Comparison of ENCODE assay signal across 1 cellular context in the genomic region with DNA sequence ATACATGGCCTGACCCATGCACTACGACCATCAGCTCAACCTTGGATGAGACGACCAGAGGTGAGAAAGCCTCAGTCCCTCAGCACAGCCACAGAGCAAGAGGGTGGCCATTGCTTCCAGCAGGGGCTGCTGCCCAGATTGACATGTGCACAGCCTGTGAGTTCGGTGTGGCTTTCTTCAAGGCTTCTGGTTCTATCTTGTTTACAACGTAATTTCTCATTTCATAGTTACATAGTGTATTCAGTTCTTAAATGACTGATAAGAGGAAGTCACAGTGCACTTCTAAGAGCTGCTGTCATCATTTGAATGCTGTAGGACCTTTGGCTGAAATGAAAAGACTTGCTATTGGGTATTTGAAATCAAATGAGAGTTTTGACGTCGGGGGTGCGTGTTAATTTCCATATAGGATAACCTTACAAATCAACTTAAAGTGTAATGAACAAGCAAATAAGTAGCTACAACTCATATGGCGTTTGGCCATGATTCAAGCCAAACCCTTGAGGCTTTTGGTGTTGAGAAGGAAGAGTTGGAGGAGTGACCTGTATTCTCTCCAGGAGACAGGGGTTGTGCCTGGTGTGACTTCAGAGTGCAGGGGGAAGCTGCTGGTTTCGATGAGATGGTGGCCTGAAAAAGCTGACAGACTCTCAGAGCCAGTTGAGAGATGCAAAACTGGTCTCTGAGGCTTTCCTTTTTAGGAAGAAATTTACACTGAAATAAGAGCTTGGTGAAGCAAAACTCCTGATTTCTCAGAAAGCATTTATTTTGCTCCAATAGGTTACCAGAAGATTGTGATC.
TF ChIP-seq lines count a peak whose summit lies in the region.

No MANE protein-coding gene starts in this region.

TF ChIP-seq in HepG2, 621 proteins besides CTCF, POLR2A, EP300 and RAD21:
- TF ChIP-seq, protein P1, sequence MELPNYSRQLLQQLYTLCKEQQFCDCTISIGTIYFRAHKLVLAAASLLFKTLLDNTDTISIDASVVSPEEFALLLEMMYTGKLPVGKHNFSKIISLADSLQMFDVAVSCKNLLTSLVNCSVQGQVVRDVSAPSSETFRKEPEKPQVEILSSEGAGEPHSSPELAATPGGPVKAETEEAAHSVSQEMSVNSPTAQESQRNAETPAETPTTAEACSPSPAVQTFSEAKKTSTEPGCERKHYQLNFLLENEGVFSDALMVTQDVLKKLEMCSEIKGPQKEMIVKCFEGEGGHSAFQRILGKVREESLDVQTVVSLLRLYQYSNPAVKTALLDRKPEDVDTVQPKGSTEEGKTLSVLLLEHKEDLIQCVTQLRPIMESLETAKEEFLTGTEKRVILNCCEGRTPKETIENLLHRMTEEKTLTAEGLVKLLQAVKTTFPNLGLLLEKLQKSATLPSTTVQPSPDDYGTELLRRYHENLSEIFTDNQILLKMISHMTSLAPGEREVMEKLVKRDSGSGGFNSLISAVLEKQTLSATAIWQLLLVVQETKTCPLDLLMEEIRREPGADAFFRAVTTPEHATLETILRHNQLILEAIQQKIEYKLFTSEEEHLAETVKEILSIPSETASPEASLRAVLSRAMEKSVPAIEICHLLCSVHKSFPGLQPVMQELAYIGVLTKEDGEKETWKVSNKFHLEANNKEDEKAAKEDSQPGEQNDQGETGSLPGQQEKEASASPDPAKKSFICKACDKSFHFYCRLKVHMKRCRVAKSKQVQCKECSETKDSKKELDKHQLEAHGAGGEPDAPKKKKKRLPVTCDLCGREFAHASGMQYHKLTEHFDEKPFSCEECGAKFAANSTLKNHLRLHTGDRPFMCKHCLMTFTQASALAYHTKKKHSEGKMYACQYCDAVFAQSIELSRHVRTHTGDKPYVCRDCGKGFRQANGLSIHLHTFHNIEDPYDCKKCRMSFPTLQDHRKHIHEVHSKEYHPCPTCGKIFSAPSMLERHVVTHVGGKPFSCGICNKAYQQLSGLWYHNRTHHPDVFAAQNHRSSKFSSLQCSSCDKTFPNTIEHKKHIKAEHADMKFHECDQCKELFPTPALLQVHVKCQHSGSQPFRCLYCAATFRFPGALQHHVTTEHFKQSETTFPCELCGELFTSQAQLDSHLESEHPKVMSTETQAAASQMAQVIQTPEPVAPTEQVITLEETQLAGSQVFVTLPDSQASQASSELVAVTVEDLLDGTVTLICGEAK (IDR thresholded peaks at IDR 0.05): no peak
- TF ChIP-seq, protein P1 (CRISPR knock-in tag; IDR thresholded peaks at IDR 0.05): no peak
- TF ChIP-seq HNRNPL (IDR thresholded peaks at IDR 0.05; ENCODE audit: low read depth, low read length) (no peak), ERF (CRISPR knock-in tag; IDR thresholded peaks at IDR 0.05) (no peak), ZC3H4 (CRISPR knock-in tag; IDR thresholded peaks at IDR 0.05; ENCODE audit: borderline replicate concordance) (no peak), ZNF260 (CRISPR knock-in tag; IDR thresholded peaks at IDR 0.05; ENCODE audit: borderline replicate concordance, low read depth) (no peak), ZIK1 (CRISPR knock-in tag; IDR thresholded peaks at IDR 0.05; ENCODE audit: borderline replicate concordance, low read depth) (no peak), ZNF878 (CRISPR knock-in tag; IDR thresholded peaks at IDR 0.05) (no peak), RBM39 (IDR thresholded peaks at IDR 0.05; ENCODE audit: low read depth, low read length, poor library complexity, severe bottlenecking) (no peak)
- TF ChIP-seq, protein P2, sequence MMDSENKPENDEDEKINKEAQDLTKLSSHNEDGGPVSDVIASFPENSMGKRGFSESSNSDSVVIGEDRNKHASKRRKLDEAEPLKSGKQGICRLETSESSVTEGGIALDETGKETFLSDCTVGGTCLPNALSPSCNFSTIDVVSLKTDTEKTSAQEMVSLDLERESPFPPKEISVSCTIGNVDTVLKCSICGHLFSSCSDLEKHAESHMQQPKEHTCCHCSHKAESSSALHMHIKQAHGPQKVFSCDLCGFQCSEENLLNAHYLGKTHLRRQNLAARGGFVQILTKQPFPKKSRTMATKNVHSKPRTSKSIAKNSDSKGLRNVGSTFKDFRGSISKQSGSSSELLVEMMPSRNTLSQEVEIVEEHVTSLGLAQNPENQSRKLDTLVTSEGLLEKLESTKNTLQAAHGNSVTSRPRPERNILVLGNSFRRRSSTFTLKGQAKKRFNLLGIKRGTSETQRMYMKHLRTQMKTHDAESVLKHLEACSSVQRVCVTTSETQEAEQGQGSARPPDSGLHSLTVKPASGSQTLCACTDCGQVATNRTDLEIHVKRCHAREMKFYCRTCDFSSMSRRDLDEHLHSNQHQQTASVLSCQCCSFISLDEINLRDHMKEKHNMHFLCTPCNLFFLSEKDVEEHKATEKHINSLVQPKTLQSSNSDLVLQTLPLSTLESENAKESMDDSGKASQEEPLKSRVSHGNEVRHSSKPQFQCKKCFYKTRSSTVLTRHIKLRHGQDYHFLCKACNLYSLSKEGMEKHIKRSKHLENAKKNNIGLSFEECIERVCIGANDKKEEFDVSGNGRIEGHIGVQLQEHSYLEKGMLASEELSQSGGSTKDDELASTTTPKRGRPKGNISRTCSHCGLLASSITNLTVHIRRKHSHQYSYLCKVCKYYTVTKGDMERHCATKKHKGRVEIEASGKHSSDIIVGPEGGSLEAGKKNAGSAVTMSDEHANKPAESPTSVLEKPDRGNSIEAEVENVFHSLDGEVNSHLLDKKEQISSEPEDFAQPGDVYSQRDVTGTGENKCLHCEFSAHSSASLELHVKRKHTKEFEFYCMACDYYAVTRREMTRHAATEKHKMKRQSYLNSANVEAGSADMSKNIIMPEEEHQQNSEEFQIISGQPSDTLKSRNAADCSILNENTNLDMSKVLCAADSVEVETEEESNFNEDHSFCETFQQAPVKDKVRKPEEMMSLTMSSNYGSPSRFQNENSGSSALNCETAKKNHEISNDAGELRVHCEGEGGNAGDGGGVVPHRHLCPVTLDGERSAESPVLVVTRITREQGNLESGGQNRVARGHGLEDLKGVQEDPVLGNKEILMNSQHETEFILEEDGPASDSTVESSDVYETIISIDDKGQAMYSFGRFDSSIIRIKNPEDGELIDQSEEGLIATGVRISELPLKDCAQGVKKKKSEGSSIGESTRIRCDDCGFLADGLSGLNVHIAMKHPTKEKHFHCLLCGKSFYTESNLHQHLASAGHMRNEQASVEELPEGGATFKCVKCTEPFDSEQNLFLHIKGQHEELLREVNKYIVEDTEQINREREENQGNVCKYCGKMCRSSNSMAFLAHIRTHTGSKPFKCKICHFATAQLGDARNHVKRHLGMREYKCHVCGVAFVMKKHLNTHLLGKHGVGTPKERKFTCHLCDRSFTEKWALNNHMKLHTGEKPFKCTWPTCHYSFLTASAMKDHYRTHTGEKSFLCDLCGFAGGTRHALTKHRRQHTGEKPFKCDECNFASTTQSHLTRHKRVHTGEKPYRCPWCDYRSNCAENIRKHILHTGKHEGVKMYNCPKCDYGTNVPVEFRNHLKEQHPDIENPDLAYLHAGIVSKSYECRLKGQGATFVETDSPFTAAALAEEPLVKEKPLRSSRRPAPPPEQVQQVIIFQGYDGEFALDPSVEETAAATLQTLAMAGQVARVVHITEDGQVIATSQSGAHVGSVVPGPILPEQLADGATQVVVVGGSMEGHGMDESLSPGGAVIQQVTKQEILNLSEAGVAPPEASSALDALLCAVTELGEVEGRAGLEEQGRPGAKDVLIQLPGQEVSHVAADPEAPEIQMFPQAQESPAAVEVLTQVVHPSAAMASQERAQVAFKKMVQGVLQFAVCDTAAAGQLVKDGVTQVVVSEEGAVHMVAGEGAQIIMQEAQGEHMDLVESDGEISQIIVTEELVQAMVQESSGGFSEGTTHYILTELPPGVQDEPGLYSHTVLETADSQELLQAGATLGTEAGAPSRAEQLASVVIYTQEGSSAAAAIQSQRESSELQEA (CRISPR knock-in tag; IDR thresholded peaks at IDR 0.05; ENCODE audit: not compliant biosample characterization): no peak
- TF ChIP-seq, protein P3, sequence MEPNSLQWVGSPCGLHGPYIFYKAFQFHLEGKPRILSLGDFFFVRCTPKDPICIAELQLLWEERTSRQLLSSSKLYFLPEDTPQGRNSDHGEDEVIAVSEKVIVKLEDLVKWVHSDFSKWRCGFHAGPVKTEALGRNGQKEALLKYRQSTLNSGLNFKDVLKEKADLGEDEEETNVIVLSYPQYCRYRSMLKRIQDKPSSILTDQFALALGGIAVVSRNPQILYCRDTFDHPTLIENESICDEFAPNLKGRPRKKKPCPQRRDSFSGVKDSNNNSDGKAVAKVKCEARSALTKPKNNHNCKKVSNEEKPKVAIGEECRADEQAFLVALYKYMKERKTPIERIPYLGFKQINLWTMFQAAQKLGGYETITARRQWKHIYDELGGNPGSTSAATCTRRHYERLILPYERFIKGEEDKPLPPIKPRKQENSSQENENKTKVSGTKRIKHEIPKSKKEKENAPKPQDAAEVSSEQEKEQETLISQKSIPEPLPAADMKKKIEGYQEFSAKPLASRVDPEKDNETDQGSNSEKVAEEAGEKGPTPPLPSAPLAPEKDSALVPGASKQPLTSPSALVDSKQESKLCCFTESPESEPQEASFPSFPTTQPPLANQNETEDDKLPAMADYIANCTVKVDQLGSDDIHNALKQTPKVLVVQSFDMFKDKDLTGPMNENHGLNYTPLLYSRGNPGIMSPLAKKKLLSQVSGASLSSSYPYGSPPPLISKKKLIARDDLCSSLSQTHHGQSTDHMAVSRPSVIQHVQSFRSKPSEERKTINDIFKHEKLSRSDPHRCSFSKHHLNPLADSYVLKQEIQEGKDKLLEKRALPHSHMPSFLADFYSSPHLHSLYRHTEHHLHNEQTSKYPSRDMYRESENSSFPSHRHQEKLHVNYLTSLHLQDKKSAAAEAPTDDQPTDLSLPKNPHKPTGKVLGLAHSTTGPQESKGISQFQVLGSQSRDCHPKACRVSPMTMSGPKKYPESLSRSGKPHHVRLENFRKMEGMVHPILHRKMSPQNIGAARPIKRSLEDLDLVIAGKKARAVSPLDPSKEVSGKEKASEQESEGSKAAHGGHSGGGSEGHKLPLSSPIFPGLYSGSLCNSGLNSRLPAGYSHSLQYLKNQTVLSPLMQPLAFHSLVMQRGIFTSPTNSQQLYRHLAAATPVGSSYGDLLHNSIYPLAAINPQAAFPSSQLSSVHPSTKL (CRISPR knock-in tag; IDR thresholded peaks at IDR 0.05): no peak
- TF ChIP-seq, protein P4, sequence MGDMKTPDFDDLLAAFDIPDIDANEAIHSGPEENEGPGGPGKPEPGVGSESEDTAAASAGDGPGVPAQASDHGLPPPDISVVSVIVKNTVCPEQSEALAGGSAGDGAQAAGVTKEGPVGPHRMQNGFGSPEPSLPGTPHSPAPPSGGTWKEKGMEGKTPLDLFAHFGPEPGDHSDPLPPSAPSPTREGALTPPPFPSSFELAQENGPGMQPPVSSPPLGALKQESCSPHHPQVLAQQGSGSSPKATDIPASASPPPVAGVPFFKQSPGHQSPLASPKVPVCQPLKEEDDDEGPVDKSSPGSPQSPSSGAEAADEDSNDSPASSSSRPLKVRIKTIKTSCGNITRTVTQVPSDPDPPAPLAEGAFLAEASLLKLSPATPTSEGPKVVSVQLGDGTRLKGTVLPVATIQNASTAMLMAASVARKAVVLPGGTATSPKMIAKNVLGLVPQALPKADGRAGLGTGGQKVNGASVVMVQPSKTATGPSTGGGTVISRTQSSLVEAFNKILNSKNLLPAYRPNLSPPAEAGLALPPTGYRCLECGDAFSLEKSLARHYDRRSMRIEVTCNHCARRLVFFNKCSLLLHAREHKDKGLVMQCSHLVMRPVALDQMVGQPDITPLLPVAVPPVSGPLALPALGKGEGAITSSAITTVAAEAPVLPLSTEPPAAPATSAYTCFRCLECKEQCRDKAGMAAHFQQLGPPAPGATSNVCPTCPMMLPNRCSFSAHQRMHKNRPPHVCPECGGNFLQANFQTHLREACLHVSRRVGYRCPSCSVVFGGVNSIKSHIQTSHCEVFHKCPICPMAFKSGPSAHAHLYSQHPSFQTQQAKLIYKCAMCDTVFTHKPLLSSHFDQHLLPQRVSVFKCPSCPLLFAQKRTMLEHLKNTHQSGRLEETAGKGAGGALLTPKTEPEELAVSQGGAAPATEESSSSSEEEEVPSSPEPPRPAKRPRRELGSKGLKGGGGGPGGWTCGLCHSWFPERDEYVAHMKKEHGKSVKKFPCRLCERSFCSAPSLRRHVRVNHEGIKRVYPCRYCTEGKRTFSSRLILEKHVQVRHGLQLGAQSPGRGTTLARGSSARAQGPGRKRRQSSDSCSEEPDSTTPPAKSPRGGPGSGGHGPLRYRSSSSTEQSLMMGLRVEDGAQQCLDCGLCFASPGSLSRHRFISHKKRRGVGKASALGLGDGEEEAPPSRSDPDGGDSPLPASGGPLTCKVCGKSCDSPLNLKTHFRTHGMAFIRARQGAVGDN (CRISPR knock-in tag; IDR thresholded peaks at IDR 0.05): no peak
- TF ChIP-seq, protein P5, sequence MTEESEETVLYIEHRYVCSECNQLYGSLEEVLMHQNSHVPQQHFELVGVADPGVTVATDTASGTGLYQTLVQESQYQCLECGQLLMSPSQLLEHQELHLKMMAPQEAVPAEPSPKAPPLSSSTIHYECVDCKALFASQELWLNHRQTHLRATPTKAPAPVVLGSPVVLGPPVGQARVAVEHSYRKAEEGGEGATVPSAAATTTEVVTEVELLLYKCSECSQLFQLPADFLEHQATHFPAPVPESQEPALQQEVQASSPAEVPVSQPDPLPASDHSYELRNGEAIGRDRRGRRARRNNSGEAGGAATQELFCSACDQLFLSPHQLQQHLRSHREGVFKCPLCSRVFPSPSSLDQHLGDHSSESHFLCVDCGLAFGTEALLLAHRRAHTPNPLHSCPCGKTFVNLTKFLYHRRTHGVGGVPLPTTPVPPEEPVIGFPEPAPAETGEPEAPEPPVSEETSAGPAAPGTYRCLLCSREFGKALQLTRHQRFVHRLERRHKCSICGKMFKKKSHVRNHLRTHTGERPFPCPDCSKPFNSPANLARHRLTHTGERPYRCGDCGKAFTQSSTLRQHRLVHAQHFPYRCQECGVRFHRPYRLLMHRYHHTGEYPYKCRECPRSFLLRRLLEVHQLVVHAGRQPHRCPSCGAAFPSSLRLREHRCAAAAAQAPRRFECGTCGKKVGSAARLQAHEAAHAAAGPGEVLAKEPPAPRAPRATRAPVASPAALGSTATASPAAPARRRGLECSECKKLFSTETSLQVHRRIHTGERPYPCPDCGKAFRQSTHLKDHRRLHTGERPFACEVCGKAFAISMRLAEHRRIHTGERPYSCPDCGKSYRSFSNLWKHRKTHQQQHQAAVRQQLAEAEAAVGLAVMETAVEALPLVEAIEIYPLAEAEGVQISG (CRISPR knock-in tag; IDR thresholded peaks at IDR 0.05): no peak
